In the genomic region with DNA sequence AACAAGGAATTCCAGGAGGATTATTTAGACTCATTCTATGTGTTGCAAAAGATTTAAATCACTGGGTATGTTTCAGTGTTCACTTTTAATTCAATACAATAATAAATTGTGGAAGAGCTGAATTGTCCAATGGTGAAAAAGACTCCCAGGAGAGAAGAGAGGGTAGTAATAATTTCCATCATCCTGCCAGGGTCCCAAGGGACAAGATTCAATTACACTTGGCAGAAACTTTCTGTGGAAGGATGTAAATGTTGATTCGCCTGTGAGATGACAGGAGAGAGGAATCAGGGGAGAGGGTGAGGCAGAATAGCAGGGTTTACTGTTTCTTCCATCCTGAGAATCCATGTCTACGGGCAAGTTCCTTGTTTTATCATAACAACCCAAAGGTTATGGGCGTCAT, we compare ENCODE assay signal across 19 cellular contexts.
"Had no signal": no experiment of that assay in that cellular context is flagged by ENCODE, and none has a peak within 500 bp of the region (broad histone marks: within the 10 kb centered on the region; RNA-seq: fewer than 3 reads in every experiment).

No MANE protein-coding gene starts in this region.

- ATAC-seq: gastrocnemius medialis, heart right ventricle, left colon had no signal

- H3K4me3 Mint-ChIP-seq: activated CD4-positive, alpha-beta T cell treated with anti-CD3 and anti-CD28 coated beads, Interleukin-2, amount 10 ng/mL, durations not matched to agents 24 days and 14 days; mesothelial cell of epicardium had no signal

- H3K4me1 Mint-ChIP-seq: activated CD4-positive, alpha-beta T cell treated with anti-CD3 and anti-CD28 coated beads, Interleukin-2, amount 10 ng/mL, durations not matched to agents 24 days and 14 days had no signal

- H3K27ac Mint-ChIP-seq: activated CD4-positive, alpha-beta T cell treated with anti-CD3 and anti-CD28 coated beads, Interleukin-2, amount 10 ng/mL, durations not matched to agents 24 days and 14 days; mesothelial cell of epicardium had no signal

- H3K27me3 Mint-ChIP-seq: activated CD4-positive, alpha-beta T cell treated with anti-CD3 and anti-CD28 coated beads, Interleukin-2, amount 10 ng/mL, durations not matched to agents 24 days and 14 days had no signal

- DNase-seq: activated CD4-positive, alpha-beta T cell treated with anti-CD3 and anti-CD28 coated beads, Interleukin-2, amount 10 ng/mL, durations not matched to agents 24 days and 14 days; activated CD4-positive, CD25-positive, alpha-beta regulatory T cell; activated CD8-positive, alpha-beta memory T cell treated with anti-CD3 and anti-CD28 coated beads, Interleukin-2, amount 50 U/mL, for 48 hours; activated gamma-delta T cell treated with Interleukin-2 at 50 U/mL for 16 hours; effector CD4-positive, alpha-beta T cell; esophagus squamous epithelium; gastrocnemius medialis; heart right ventricle; left colon; retina; stimulated activated CD4-positive, alpha-beta T cell treated with anti-CD3 and anti-CD28 coated beads, Interleukin-15, amount 100 ng/mL, for 24 hours; stimulated activated CD4-positive, alpha-beta T cell treated with anti-CD3 and anti-CD28 coated beads, Interleukin-4, amount 100 ng/mL, for 1 hour; stimulated activated naive CD4-positive, alpha-beta T cell; upper lobe of left lung had no signal

- H3K4me3 ChIP-seq: cardiac muscle cell, coronary artery, esophagus squamous epithelium, gastrocnemius medialis, heart right ventricle, lung, skin epidermis, upper lobe of left lung had no signal

- H3K9me3 Mint-ChIP-seq: activated CD4-positive, alpha-beta T cell treated with anti-CD3 and anti-CD28 coated beads, Interleukin-2, amount 10 ng/mL, durations not matched to agents 24 days and 14 days; mesothelial cell of epicardium had no signal
